Comparison of ENCODE assay signal across 1 cellular context in the genomic region with DNA sequence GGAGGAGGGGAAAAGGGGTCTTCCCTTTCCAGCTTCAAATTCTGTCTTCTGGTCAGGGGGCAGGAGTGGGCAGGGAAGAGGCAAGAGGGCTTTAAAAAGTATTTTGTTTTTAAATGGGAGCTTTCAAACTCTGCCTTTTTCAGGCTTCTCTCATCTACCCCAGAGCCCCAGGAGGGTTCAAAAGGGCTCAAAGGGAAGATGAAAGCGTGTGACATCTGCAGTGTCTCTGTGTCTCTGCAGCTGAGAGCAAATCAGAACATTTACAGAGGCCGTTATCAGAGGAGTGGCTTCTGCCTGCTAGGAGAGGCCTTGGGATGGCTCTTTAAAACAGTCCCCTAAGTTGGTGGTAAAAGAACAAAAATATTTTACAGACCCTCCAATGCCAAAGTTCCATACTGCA.
TF ChIP-seq lines count a peak whose summit lies in the region.

No MANE protein-coding gene starts in this region.

TF ChIP-seq in H1, 55 proteins besides CTCF, POLR2A, EP300 and RAD21:
- no peak for TF ChIP-seq KDM5A (IDR thresholded peaks at IDR 0.05; ENCODE audit: low read length)
- TF ChIP-seq SIX5 (IDR thresholded peaks at IDR 0.05; ENCODE audit: low read depth, low read length) = no peak
- no peak for TF ChIP-seq HDAC2 (IDR thresholded peaks at IDR 0.05; ENCODE audit: borderline replicate concordance in 1 of 2, low read depth in 2 of 2, low read length in 2 of 2)
- no peak for TF ChIP-seq BRCA1 (IDR thresholded peaks at IDR 0.05; ENCODE audit: low read depth, low read length)
- no peak for TF ChIP-seq ASH2L (IDR thresholded peaks at IDR 0.05; ENCODE audit: low read length)
- no peak for TF ChIP-seq SIRT6 (IDR thresholded peaks at IDR 0.05; ENCODE audit: low read length)
- no peak for TF ChIP-seq YY1 (IDR thresholded peaks at IDR 0.05; ENCODE audit: low read depth, low read length)
- no peak for TF ChIP-seq SAP30 (IDR thresholded peaks at IDR 0.05; ENCODE audit: insufficient read depth, insufficient replicate concordance, low read length)
- TF ChIP-seq, protein P1, sequence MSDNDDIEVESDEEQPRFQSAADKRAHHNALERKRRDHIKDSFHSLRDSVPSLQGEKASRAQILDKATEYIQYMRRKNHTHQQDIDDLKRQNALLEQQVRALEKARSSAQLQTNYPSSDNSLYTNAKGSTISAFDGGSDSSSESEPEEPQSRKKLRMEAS (IDR thresholded peaks at IDR 0.05) = no peak
- no peak for TF ChIP-seq SUZ12 (IDR thresholded peaks at IDR 0.05; ENCODE audit: low read length)
- TF ChIP-seq PHF8 (conservative IDR thresholded peaks at IDR 0.05; ENCODE audit: low read depth, low read length) = no peak
- TF ChIP-seq TAF1 (IDR thresholded peaks at IDR 0.05; ENCODE audit: low read depth, low read length) = no peak
- TF ChIP-seq, protein P2, sequence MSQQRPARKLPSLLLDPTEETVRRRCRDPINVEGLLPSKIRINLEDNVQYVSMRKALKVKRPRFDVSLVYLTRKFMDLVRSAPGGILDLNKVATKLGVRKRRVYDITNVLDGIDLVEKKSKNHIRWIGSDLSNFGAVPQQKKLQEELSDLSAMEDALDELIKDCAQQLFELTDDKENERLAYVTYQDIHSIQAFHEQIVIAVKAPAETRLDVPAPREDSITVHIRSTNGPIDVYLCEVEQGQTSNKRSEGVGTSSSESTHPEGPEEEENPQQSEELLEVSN (IDR thresholded peaks at IDR 0.05) = no peak
- TF ChIP-seq RFX5 (IDR thresholded peaks at IDR 0.05; ENCODE audit: borderline replicate concordance, low read depth, low read length) = no peak
